13 cellular contexts compared by ENCODE assay signal in genomic region chr2:216205486-216205885, GRCh38.
DNase-seq lines count a peak whose midpoint lies in the region; ATAC-seq, FAIRE-seq and TF ChIP-seq lines count a peak whose summit lies in the region.
"Had no signal": no experiment of that assay in that cellular context is flagged by ENCODE, and none has a peak within 500 bp of the region (broad histone marks: within the 10 kb centered on the region; RNA-seq: fewer than 3 reads in every experiment).

No MANE protein-coding gene starts in this region.

- H3K4me3 Mint-ChIP-seq in MCF 10A (ENCODE audit: unreplicated experiment): no peak overlapping the region
- H3K4me3 Mint-ChIP-seq in stimulated activated naive B cell treated with anti-CD40 and anti-IgM and Interleukin-4, amounts not matched to agents 10 μg/mL and 1 μg/mL and 100 μg/mL, for 72 hours: no peak overlapping the region

- H3K4me3 ChIP-seq in breast epithelium: no peak overlapping the region
- H3K4me3 ChIP-seq in Panc1 (ENCODE audit: low read depth in 2 of 2, low read length in 2 of 2): no peak overlapping the region
- no peak overlapping the region for H3K4me3 ChIP-seq in small intestine (ENCODE audit: low read depth in 1 of 2, low read length in 2 of 2)
- H3K4me3 ChIP-seq: Peyer's patch had no signal

- intact Hi-C loops in MCF 10A (cut with micrococcal nuclease): no loop called here
- intact Hi-C loops in breast epithelium (cut with DNase I; ENCODE audit: low total_unique reads): no loop called here
- intact Hi-C loops in Panc1 (cut with micrococcal nuclease; ENCODE audit: unreplicated experiment): no loop called here

- H3K27me3 ChIP-seq in breast epithelium (no peaks in the 10 kb centered on the region), Panc1 (ENCODE audit: control insufficient read depth, insufficient read depth, low read length) (no peaks in the 10 kb centered on the region), small intestine (ENCODE audit: control insufficient read depth in 2 of 2, insufficient read depth in 2 of 2, low read length in 2 of 2) (no peaks in the 10 kb centered on the region)
- H3K27me3 ChIP-seq: Peyer's patch had no signal

- H3K36me3 Mint-ChIP-seq in MCF 10A (ENCODE audit: insufficient read depth, unreplicated experiment): peaks cover 95% of the 10 kb centered on the region
- peaks cover 60 to 74% of the 10 kb centered on the region in 2 donors for H3K36me3 Mint-ChIP-seq in stimulated activated naive B cell treated with anti-CD40 and anti-IgM and Interleukin-4, amounts not matched to agents 10 μg/mL and 1 μg/mL and 100 μg/mL, for 72 hours

- H3K36me3 ChIP-seq in breast epithelium: peaks cover 9% of the 10 kb centered on the region
- H3K36me3 ChIP-seq in Panc1 (ENCODE audit: control insufficient read depth, insufficient read depth, low read length): peaks cover 65% of the 10 kb centered on the region
- peaks cover 22 to 37% of the 10 kb centered on the region in 2 donors for H3K36me3 ChIP-seq in small intestine (ENCODE audit: control insufficient read depth in 2 of 2, insufficient read depth in 2 of 2, low read length in 2 of 2)

- ATAC-seq in HG02642 (IDR thresholded peaks at IDR 0.05; ENCODE audit: poor library complexity, unreplicated experiment) (peak; percentile 16), Panc1 (no peak), GM18870 (IDR thresholded peaks at IDR 0.05; ENCODE audit: unreplicated experiment) (no peak), GM19328 (IDR thresholded peaks at IDR 0.05; ENCODE audit: unreplicated experiment) (no peak)
- ATAC-seq in stimulated activated naive B cell treated with anti-CD40 and anti-IgM and Interleukin-4, amounts not matched to agents 10 μg/mL and 1 μg/mL and 100 μg/mL, for 72 hours (replicated peaks): peak; percentile 17 to 32

- no peak for FAIRE-seq in small intestine (lab: Jason Lieb, UNC)
- FAIRE-seq: astrocyte had no signal

- CTCF ChIA-PET in MCF 10A (lab: Yijun Ruan, JAX): interaction anchor here (1.0 kb wide), 1 partner anchor 10 kb away, joined by 3 read pairs; no protein-coding TSS in a partner anchor
- CTCF ChIA-PET in Panc1 (lab: Charles Lee): no interaction called here

- WGBS in small intestine, 3 donors: 77 to 92% (median 88%) methylated on average over 1 of the region's 1 CpG

- no peaks in the 10 kb centered on the region for H3K4me1 Mint-ChIP-seq in MCF 10A (ENCODE audit: insufficient read depth, unreplicated experiment)
- peaks cover 19 to 20% of the 10 kb centered on the region in 2 donors for H3K4me1 Mint-ChIP-seq in stimulated activated naive B cell treated with anti-CD40 and anti-IgM and Interleukin-4, amounts not matched to agents 10 μg/mL and 1 μg/mL and 100 μg/mL, for 72 hours

- in situ Hi-C loops in Panc1 (cut with HindIII; ENCODE audit: low pct_unique_long_range_greater_than_20kb, low sequenced_read_pairs): no loop called here

- BruUV-seq in MCF 10A (replicated peaks; lab: Mats Ljungman, UMichigan): TSS peak; percentile 28
- BruUV-seq in Panc1 (replicated peaks; lab: Mats Ljungman, UMichigan): TSS peak; percentile 28

- no peak overlapping the region for H3K27ac ChIP-seq in breast epithelium
- no peak overlapping the region for H3K27ac ChIP-seq in Panc1 (ENCODE audit: low read length)
- no peak overlapping the region for H3K27ac ChIP-seq in small intestine (ENCODE audit: low read depth in 1 of 2, low read length in 1 of 2)
- H3K27ac ChIP-seq: Peyer's patch had no signal

- TF ChIP-seq POLR2A in breast epithelium (IDR thresholded peaks at IDR 0.05): no peak

- POLR2A ChIA-PET in MCF 10A (lab: Yijun Ruan, JAX) (no interaction called here), Panc1 (lab: Charles Lee) (no interaction called here)

- no peaks in the 10 kb centered on the region for H3K9me3 ChIP-seq in breast epithelium
- H3K9me3 ChIP-seq in Panc1 (ENCODE audit: control insufficient read depth, insufficient read depth, low read depth, low read length): no peaks in the 10 kb centered on the region
- H3K9me3 ChIP-seq in small intestine (ENCODE audit: control insufficient read depth, low read depth): no peaks in the 10 kb centered on the region
- H3K9me3 ChIP-seq: Peyer's patch had no signal

- no peak for TF ChIP-seq CTCF in MCF 10A (IDR thresholded peaks at IDR 0.05; ENCODE audit: unreplicated experiment)
- TF ChIP-seq CTCF in breast epithelium (IDR thresholded peaks at IDR 0.05): no peak
- no peak for TF ChIP-seq CTCF in Panc1 (IDR thresholded peaks at IDR 0.05)

- no peaks in the 10 kb centered on the region for H3K9me3 Mint-ChIP-seq in MCF 10A (ENCODE audit: unreplicated experiment)
- H3K9me3 Mint-ChIP-seq in stimulated activated naive B cell treated with anti-CD40 and anti-IgM and Interleukin-4, amounts not matched to agents 10 μg/mL and 1 μg/mL and 100 μg/mL, for 72 hours: no peaks in the 10 kb centered on the region

- no peaks in the 10 kb centered on the region for H3K4me1 ChIP-seq in breast epithelium
- no peaks in the 10 kb centered on the region for H3K4me1 ChIP-seq in Panc1 (ENCODE audit: control insufficient read depth, insufficient read depth, low read length)
- no peaks in the 10 kb centered on the region for H3K4me1 ChIP-seq in small intestine (ENCODE audit: control insufficient read depth in 2 of 2, insufficient read depth in 1 of 2, low read depth in 1 of 2, low read length in 1 of 2)
- H3K4me1 ChIP-seq: Peyer's patch had no signal

- DNase-seq in MCF 10A (ENCODE audit: unreplicated experiment): no peak
- DNase-seq in breast epithelium (ENCODE audit: low spot score in 2 of 2): no peak
- DNase-seq in Panc1 (ENCODE audit: low read depth, low spot score): no peak
- DNase-seq in stimulated activated naive B cell treated with anti-CD40 and anti-IgM and Interleukin-4, amounts not matched to agents 10 μg/mL and 1 μg/mL and 100 μg/mL, for 72 hours: no peak
- no peak for DNase-seq in small intestine
- DNase-seq: activated CD8-positive, alpha-beta memory T cell treated with anti-CD3 and anti-CD28 coated beads, Interleukin-2, amount 50 U/mL, for 48 hours; left cardiac atrium; Peyer's patch; T-helper 9 cell had no signal

- H3K27me3 Mint-ChIP-seq in MCF 10A (ENCODE audit: insufficient read depth, unreplicated experiment): no peaks in the 10 kb centered on the region
- H3K27me3 Mint-ChIP-seq in stimulated activated naive B cell treated with anti-CD40 and anti-IgM and Interleukin-4, amounts not matched to agents 10 μg/mL and 1 μg/mL and 100 μg/mL, for 72 hours: no peaks in the 10 kb centered on the region

- no peak overlapping the region for H3K27ac Mint-ChIP-seq in MCF 10A (ENCODE audit: low read depth, unreplicated experiment)
- peak overlapping the region; percentile 11 for H3K27ac Mint-ChIP-seq in stimulated activated naive B cell treated with anti-CD40 and anti-IgM and Interleukin-4, amounts not matched to agents 10 μg/mL and 1 μg/mL and 100 μg/mL, for 72 hours

Comparison
In these comparisons a context has a peak if more than half of its experiments do, and no peak if none do; other contexts are left out.
1. ATAC-seq: peak in HG02642 (single experiment) and stimulated activated naive B cell treated with anti-CD40 and anti-IgM and Interleukin-4, amounts not matched to agents 10 μg/mL and 1 μg/mL and 100 μg/mL, for 72 hours (2 of 2); none in Panc1 (single experiment), GM18870 (single experiment) and GM19328 (single experiment).